In genomic region chr19:49677232-49677881, GRCh38 we compare ENCODE assay signal across 8 cellular contexts. TPM values are rescaled to one million over a fixed set of nuclear protein-coding genes. Genes with fewer than 3 reads are reported as not detected.
A peak's percentile ranks its signal among the peaks of the same experiment; 100 is the strongest.
DNase-seq lines count a peak whose midpoint lies in the region; ATAC-seq and TF ChIP-seq lines count a peak whose summit lies in the region.

Gene PRMT1, plus strand, starts transcription at chr19:49677271. Its CDS starts 10 bp downstream, at chr19:49677281.

- TF ChIP-seq POLR2A in uterus (IDR thresholded peaks at IDR 0.05): peak; percentile 83 to 91

- peak within 1 kb of the TSS; percentile 95 for H3K27ac ChIP-seq in foreskin keratinocyte
- H3K27ac ChIP-seq in uterus: peak within 1 kb of the TSS; percentile 94 to 95

- no peaks in the 10 kb centered on the region for H3K27me3 Mint-ChIP-seq in activated T-helper 1 cell treated with anti-CD3 and anti-CD28 coated beads, Interleukin-12 subunit alpha, Interleukin-12 subunit beta, Interleukin-2, Interleukin-4 antibody, amounts not matched to agents 30 ng/mL and 10 ng/mL and 1 ng/mL, durations not matched to agents 14 hours and 24 hours and 36 hours (ENCODE audit: insufficient read depth)
- peaks cover 6% of the 10 kb centered on the region for H3K27me3 Mint-ChIP-seq in neural crest cell (ENCODE audit: low read depth)

- H3K4me1 ChIP-seq in foreskin keratinocyte (no peaks in the 10 kb centered on the region), uterus (peaks cover 0 to 4% of the 10 kb centered on the region in 2 donors)

- peaks cover 35% of the 10 kb centered on the region for H3K4me1 Mint-ChIP-seq in activated T-helper 1 cell treated with anti-CD3 and anti-CD28 coated beads, Interleukin-12 subunit alpha, Interleukin-12 subunit beta, Interleukin-2, Interleukin-4 antibody, amounts not matched to agents 30 ng/mL and 10 ng/mL and 1 ng/mL, durations not matched to agents 14 hours and 24 hours and 36 hours (ENCODE audit: low read depth)
- H3K4me1 Mint-ChIP-seq in neural crest cell: peaks cover 36% of the 10 kb centered on the region

- H3K36me3 ChIP-seq in uterus: no peaks in the 10 kb centered on the region

- H3K4me3 Mint-ChIP-seq in activated T-helper 1 cell treated with anti-CD3 and anti-CD28 coated beads, Interleukin-12 subunit alpha, Interleukin-12 subunit beta, Interleukin-2, Interleukin-4 antibody, amounts not matched to agents 30 ng/mL and 10 ng/mL and 1 ng/mL, durations not matched to agents 14 hours and 24 hours and 36 hours: peak within 1 kb of the TSS; percentile 96
- peak within 1 kb of the TSS; percentile 100 for H3K4me3 Mint-ChIP-seq in neural crest cell

- H3K9me3 ChIP-seq in uterus: no peaks in the 10 kb centered on the region

- H3K9me3 Mint-ChIP-seq in activated T-helper 1 cell treated with anti-CD3 and anti-CD28 coated beads, Interleukin-12 subunit alpha, Interleukin-12 subunit beta, Interleukin-2, Interleukin-4 antibody, amounts not matched to agents 30 ng/mL and 10 ng/mL and 1 ng/mL, durations not matched to agents 14 hours and 24 hours and 36 hours: no peaks in the 10 kb centered on the region
- no peaks in the 10 kb centered on the region for H3K9me3 Mint-ChIP-seq in neural crest cell

- TF ChIP-seq CTCF in foreskin keratinocyte (conservative IDR thresholded peaks at IDR 0.05) (peak; percentile 2), neural crest cell (conservative IDR thresholded peaks at IDR 0.05) (no peak), uterus (IDR thresholded peaks at IDR 0.05) (no peak)

- H3K36me3 Mint-ChIP-seq in activated T-helper 1 cell treated with anti-CD3 and anti-CD28 coated beads, Interleukin-12 subunit alpha, Interleukin-12 subunit beta, Interleukin-2, Interleukin-4 antibody, amounts not matched to agents 30 ng/mL and 10 ng/mL and 1 ng/mL, durations not matched to agents 14 hours and 24 hours and 36 hours (ENCODE audit: low read depth): peaks cover 21% of the 10 kb centered on the region
- H3K36me3 Mint-ChIP-seq in neural crest cell (ENCODE audit: low read depth): peaks cover 7% of the 10 kb centered on the region

- intact Hi-C loops in activated T-helper 1 cell treated with anti-CD3 and anti-CD28 coated beads, Interleukin-12 subunit alpha, Interleukin-12 subunit beta, Interleukin-2, Interleukin-4 antibody, amounts not matched to agents 30 ng/mL and 10 ng/mL and 1 ng/mL, durations not matched to agents 14 hours and 24 hours and 36 hours (cut with micrococcal nuclease): loop anchor here (1.0 to 5.0 kb wide), 9 partner anchors 87 to 650 kb away; partner anchors contain the start of genes AKT1S1, FUZ, KCNC3 and PIH1D1
- intact Hi-C loops in uterus (cut with DNase I; ENCODE audit: low total_unique reads): no loop called here

- peak within 1 kb of the TSS; percentile 64 to 86 for H3K4me3 ChIP-seq in uterus

- ATAC-seq in foreskin keratinocyte (no peak), GM21786 (IDR thresholded peaks at IDR 0.05; ENCODE audit: unreplicated experiment) (no peak)

- H3K27ac Mint-ChIP-seq in activated T-helper 1 cell treated with anti-CD3 and anti-CD28 coated beads, Interleukin-12 subunit alpha, Interleukin-12 subunit beta, Interleukin-2, Interleukin-4 antibody, amounts not matched to agents 30 ng/mL and 10 ng/mL and 1 ng/mL, durations not matched to agents 14 hours and 24 hours and 36 hours: peak within 1 kb of the TSS; percentile 99
- peak within 1 kb of the TSS; percentile 100 for H3K27ac Mint-ChIP-seq in neural crest cell (ENCODE audit: unreplicated experiment)

- DNase-seq in DMS 273 (lab: John Stamatoyannopoulos, UW; ENCODE audit: unreplicated experiment) (peak; percentile 86), DMS 273 treated with DMSO at 0.1 percent for 48 hours (lab: John Stamatoyannopoulos, UW) (no peak), NAMALWA (ENCODE audit: low spot score) (peak; percentile 85), foreskin keratinocyte (peak in 1 of 2 donors; percentile 23), neural crest cell (ENCODE audit: low read depth, low spot score) (peak; percentile 51), uterus (no peak)
- DNase-seq in activated T-helper 1 cell treated with anti-CD3 and anti-CD28 coated beads, Interleukin-12 subunit alpha, Interleukin-12 subunit beta, Interleukin-2, Interleukin-4 antibody, amounts not matched to agents 30 ng/mL and 10 ng/mL and 1 ng/mL, durations not matched to agents 14 hours and 24 hours and 36 hours (ENCODE audit: low spot score): peak; percentile 54

- H3K27me3 ChIP-seq in foreskin keratinocyte: no peaks in the 10 kb centered on the region
- no peaks in the 10 kb centered on the region for H3K27me3 ChIP-seq in uterus

RNA-seq across cellular contexts. Expression of gene PRMT1, which starts in this region (rescaled TPM):
- 450 and 462 TPM in 2 replicates for total RNA-seq in activated T-helper 1 cell treated with anti-CD3 and anti-CD28 coated beads, Interleukin-12 subunit alpha, Interleukin-12 subunit beta, Interleukin-2, Interleukin-4 antibody, amounts not matched to agents 30 ng/mL and 10 ng/mL and 1 ng/mL, durations not matched to agents 14 hours and 24 hours and 36 hours
- total RNA-seq in foreskin keratinocyte (307 and 373 TPM in 2 replicates), neural crest cell (454 and 470 TPM in 2 replicates), uterus (100 to 1,000 TPM in 3 of 4 donors, 10 to 100 TPM in 1; 78.5 to 274 (median 217) TPM)
- 402 and 466 TPM in 2 replicates for polyA plus RNA-seq in foreskin keratinocyte

Comparison
In these comparisons a context has a peak if more than half of its experiments do, and no peak if none do; other contexts are left out.
1. DNase-seq: peak in DMS 273 (single experiment), NAMALWA (single experiment), activated T-helper 1 cell treated with anti-CD3 and anti-CD28 coated beads, Interleukin-12 subunit alpha, Interleukin-12 subunit beta, Interleukin-2, Interleukin-4 antibody, amounts not matched to agents 30 ng/mL and 10 ng/mL and 1 ng/mL, durations not matched to agents 14 hours and 24 hours and 36 hours (single experiment) and neural crest cell (single experiment); none in DMS 273 treated with DMSO at 0.1 percent for 48 hours (single experiment) and uterus (0 of 2).